ENCODE assay signal across 1 cellular context in the genomic region with DNA sequence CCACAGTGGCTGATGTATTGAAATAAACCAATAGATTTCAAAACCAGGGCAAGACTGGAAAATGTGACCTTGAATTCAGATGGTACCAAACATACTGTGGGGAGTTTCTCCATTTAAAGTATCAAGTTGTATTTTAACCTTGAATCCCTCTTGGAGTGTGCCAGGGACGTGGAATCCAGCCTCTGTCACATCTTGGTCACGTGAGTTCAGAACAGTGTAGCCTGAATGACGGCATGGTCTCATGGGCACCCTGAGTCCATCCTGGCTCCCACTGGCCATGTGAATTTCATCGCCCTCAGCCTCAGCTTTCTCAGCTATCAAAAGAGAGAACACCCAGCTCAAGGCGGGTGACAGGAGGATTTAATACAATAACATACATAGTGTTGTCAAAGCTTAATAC.
TF ChIP-seq lines count a peak whose summit lies in the region.

No MANE protein-coding gene starts in this region.

TF ChIP-seq in HEK293, 187 proteins besides CTCF, POLR2A, EP300 and RAD21 (continued from another document):
- TF ChIP-seq, protein P1, sequence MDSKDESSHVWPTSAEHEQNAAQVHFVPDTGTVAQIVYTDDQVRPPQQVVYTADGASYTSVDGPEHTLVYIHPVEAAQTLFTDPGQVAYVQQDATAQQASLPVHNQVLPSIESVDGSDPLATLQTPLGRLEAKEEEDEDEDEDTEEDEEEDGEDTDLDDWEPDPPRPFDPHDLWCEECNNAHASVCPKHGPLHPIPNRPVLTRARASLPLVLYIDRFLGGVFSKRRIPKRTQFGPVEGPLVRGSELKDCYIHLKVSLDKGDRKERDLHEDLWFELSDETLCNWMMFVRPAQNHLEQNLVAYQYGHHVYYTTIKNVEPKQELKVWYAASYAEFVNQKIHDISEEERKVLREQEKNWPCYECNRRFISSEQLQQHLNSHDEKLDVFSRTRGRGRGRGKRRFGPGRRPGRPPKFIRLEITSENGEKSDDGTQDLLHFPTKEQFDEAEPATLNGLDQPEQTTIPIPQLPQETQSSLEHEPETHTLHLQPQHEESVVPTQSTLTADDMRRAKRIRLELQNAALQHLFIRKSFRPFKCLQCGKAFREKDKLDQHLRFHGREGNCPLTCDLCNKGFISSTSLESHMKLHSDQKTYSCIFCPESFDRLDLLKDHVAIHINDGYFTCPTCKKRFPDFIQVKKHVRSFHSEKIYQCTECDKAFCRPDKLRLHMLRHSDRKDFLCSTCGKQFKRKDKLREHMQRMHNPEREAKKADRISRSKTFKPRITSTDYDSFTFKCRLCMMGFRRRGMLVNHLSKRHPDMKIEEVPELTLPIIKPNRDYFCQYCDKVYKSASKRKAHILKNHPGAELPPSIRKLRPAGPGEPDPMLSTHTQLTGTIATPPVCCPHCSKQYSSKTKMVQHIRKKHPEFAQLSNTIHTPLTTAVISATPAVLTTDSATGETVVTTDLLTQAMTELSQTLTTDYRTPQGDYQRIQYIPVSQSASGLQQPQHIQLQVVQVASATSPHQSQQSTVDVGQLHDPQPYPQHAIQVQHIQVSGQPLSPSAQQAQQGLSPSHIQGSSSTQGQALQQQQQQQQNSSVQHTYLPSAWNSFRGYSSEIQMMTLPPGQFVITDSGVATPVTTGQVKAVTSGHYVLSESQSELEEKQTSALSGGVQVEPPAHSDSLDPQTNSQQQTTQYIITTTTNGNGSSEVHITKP (tag by site-specific recombination; IDR thresholded peaks at IDR 0.05): peak; percentile 52
TF ChIP-seq in HEK293: peak in this region for 1.
